Comparison of ENCODE assay signal across 13 cellular contexts in genomic region chr10:46526682-46527038, GRCh38. TPM values are rescaled to one million over a fixed set of nuclear protein-coding genes. Genes with fewer than 3 reads are reported as not detected.
A peak's percentile ranks its signal among the peaks of the same experiment; 100 is the strongest.
DNase-seq lines count a peak whose midpoint lies in the region; ATAC-seq and TF ChIP-seq lines count a peak whose summit lies in the region.
"Had no signal": no experiment of that assay in that cellular context is flagged by ENCODE, and none has a peak within 500 bp of the region (broad histone marks: within the 10 kb centered on the region; RNA-seq: fewer than 3 reads in every experiment).

No MANE protein-coding gene starts in this region.

- no TSS peak for BruUV-seq in PC-9 (replicated peaks; lab: Mats Ljungman, UMichigan)

- H3K9me2 ChIP-seq in PC-9 (ENCODE audit: insufficient read depth): no peaks in the 10 kb centered on the region

- no peaks in the 10 kb centered on the region for H3K9me3 ChIP-seq in PC-9 (ENCODE audit: insufficient read depth, low read depth)
- no peaks in the 10 kb centered on the region for H3K9me3 ChIP-seq in tibial artery
- H3K9me3 ChIP-seq: ascending aorta, BLaER1, testis had no signal

- DNase-seq in activated effector memory CD4-positive, alpha-beta T cell treated with anti-CD3 and anti-CD28 coated beads, Interleukin-2, amount 50 U/mL, for 16 hours: peak; percentile 61
- no peak for DNase-seq in activated effector memory CD4-positive, alpha-beta T cell treated with Interleukin-2 at 50 U/mL for 16 hours
- DNase-seq in PC-9 (peak; percentile 53 to 61), left ventricle myocardium superior (peak; percentile 31), tibial artery (peak; percentile 17 to 67), CD1c-positive myeloid dendritic cell (ENCODE audit: extremely low spot score) (no peak), medulla oblongata (ENCODE audit: extremely low spot score) (no peak)
- DNase-seq: activated CD4-positive, alpha-beta T cell treated with anti-CD3 and anti-CD28 coated beads, Interleukin-2, amount 10 ng/mL, durations not matched to agents 7 days and 5 days; testis had no signal

- no peak overlapping the region for H3K4me2 ChIP-seq in PC-9
- H3K4me2 ChIP-seq: BLaER1 had no signal

- H3K4me1 ChIP-seq in PC-9 (replicated peaks; ENCODE audit: insufficient read depth) (peaks cover 39% of the 10 kb centered on the region), tibial artery (peaks cover 0 to 21% (median 16%) of the 10 kb centered on the region in 4 donors)
- H3K4me1 ChIP-seq: BLaER1 had no signal

- no peaks in the 10 kb centered on the region for H3K27me3 ChIP-seq in PC-9 (ENCODE audit: insufficient read depth, low read depth)
- H3K27me3 ChIP-seq in tibial artery: no peaks in the 10 kb centered on the region
- H3K27me3 ChIP-seq: ascending aorta, BLaER1, testis had no signal

- TF ChIP-seq CTCF in PC-9 (conservative IDR thresholded peaks at IDR 0.05) (no peak), tibial artery (IDR thresholded peaks at IDR 0.05) (no peak)

- no peaks in the 10 kb centered on the region for H3K79me2 ChIP-seq in PC-9 (ENCODE audit: low read depth)

- no peak overlapping the region for H3K4me3 ChIP-seq in PC-9
- H3K4me3 ChIP-seq in tibial artery: no peak overlapping the region
- H3K4me3 ChIP-seq: ascending aorta, BLaER1, testis had no signal

- H3K36me3 ChIP-seq in PC-9 (ENCODE audit: low read depth) (no peaks in the 10 kb centered on the region), tibial artery (no peaks in the 10 kb centered on the region)
- H3K36me3 ChIP-seq: ascending aorta, BLaER1 had no signal

- CTCF ChIA-PET in PC-9 (lab: Charles Lee): interaction anchor here (1.0 kb wide), 1 partner anchor 18 kb away, joined by 3 read pairs; no protein-coding TSS in a partner anchor

- peaks cover 48% of the 10 kb centered on the region for H3F3A ChIP-seq in PC-9 (ENCODE audit: insufficient read depth, low read depth)

- intact Hi-C loops in PC-9 (cut with micrococcal nuclease; ENCODE audit: unreplicated experiment) (no loop called here), left ventricle myocardium superior (cut with micrococcal nuclease) (no loop called here), tibial artery (cut with DNase I; ENCODE audit: low total_unique reads) (no loop called here)

- POLR2A ChIA-PET in PC-9 (lab: Charles Lee; ENCODE audit: unreplicated experiment): no interaction called here

- H2AFZ ChIP-seq in PC-9: no peak overlapping the region

- ATAC-seq in left ventricle myocardium superior (no peak), GM21786 (IDR thresholded peaks at IDR 0.05; ENCODE audit: unreplicated experiment) (no peak)

- no peaks in the 10 kb centered on the region for H4K20me1 ChIP-seq in PC-9 (ENCODE audit: insufficient read depth)
- H4K20me1 ChIP-seq: BLaER1 had no signal

- H3K27ac ChIP-seq in PC-9: no peak overlapping the region
- no peak overlapping the region for H3K27ac ChIP-seq in tibial artery
- H3K27ac ChIP-seq: ascending aorta, BLaER1, testis had no signal

RNA-seq across cellular contexts. Expression of gene GPRIN2, which starts 29.8 kb away (rescaled TPM):
- total RNA-seq in PC-9 (2021): 33.1 and 53.6 TPM in 2 replicates
- not detected for total RNA-seq in left ventricle myocardium superior
- total RNA-seq: activated CD4-positive, alpha-beta T cell treated with anti-CD3 and anti-CD28 coated beads, Interleukin-2, amount 10 ng/mL, durations not matched to agents 7 days and 5 days; SK-MEL-5 had no signal

RNA-seq across cellular contexts. Expression of gene SYT15, which starts 52.3 kb away (rescaled TPM):
- total RNA-seq in PC-9 (2021) (1.9 and 3.3 TPM in 2 replicates), left ventricle myocardium superior (3.6 TPM)
- total RNA-seq: SK-MEL-5 had no signal

Comparison
In these comparisons a context has a peak if more than half of its experiments do, and no peak if none do; other contexts are left out.
1. DNase-seq: peak in activated effector memory CD4-positive, alpha-beta T cell treated with anti-CD3 and anti-CD28 coated beads, Interleukin-2, amount 50 U/mL, for 16 hours (single experiment), PC-9 (2 of 2), left ventricle myocardium superior (single experiment) and tibial artery (2 of 2); none in activated effector memory CD4-positive, alpha-beta T cell treated with Interleukin-2 at 50 U/mL for 16 hours (single experiment), CD1c-positive myeloid dendritic cell (single experiment) and medulla oblongata (single experiment).
2. RNA of gene GPRIN2, which starts 29.8 kb away (total RNA-seq): 33.1 to 53.6 TPM in PC-9; not detected in left ventricle myocardium superior (single experiment); every median in the first group is over 10 times any median in the second.